ENCODE assay signal across 25 cellular contexts in genomic region chr1:33123266-33123665, GRCh38.
"Had no signal": no experiment of that assay in that cellular context is flagged by ENCODE, and none has a peak within 500 bp of the region (broad histone marks: within the 10 kb centered on the region; RNA-seq: fewer than 3 reads in every experiment).

No MANE protein-coding gene starts in this region.

- H3K4me3 ChIP-seq: heart left ventricle, mucosa of descending colon, neural progenitor cell, ovary, right atrium auricular region, sigmoid colon, skin epidermis, stomach, thyroid gland had no signal

- H3K27ac ChIP-seq: heart left ventricle, neural progenitor cell, ovary, right atrium auricular region, sigmoid colon, stomach, thyroid gland had no signal

- H3K9me3 ChIP-seq: heart left ventricle, mucosa of descending colon, ovary, right atrium auricular region, sigmoid colon, stomach, thyroid gland had no signal

- ATAC-seq: effector memory CD8-positive, alpha-beta T cell; heart left ventricle; left lobe of liver; mucosa of descending colon; naive thymus-derived CD8-positive, alpha-beta T cell had no signal

- H3K4me3 Mint-ChIP-seq: dendritic cell treated with granulocyte-macrophage colony-stimulating factor and Interleukin-4, amounts not matched to agents 40 ng/mL and 50 ng/mL, for 4 days; effector memory CD8-positive, alpha-beta T cell; neural progenitor cell; type B pancreatic cell had no signal

- H3K36me3 ChIP-seq: neural progenitor cell, ovary, right atrium auricular region, sigmoid colon, stomach, thyroid gland had no signal

- H3K27me3 Mint-ChIP-seq: effector memory CD8-positive, alpha-beta T cell; naive thymus-derived CD8-positive, alpha-beta T cell had no signal

- H3K9me3 Mint-ChIP-seq: effector memory CD8-positive, alpha-beta T cell; naive thymus-derived CD8-positive, alpha-beta T cell had no signal

- H3K27ac Mint-ChIP-seq: dendritic cell treated with granulocyte-macrophage colony-stimulating factor and Interleukin-4, amounts not matched to agents 40 ng/mL and 50 ng/mL, for 4 days; neural progenitor cell; type B pancreatic cell had no signal

- DNase-seq: effector memory CD8-positive, alpha-beta T cell; erythroblast; foreskin melanocyte; heart left ventricle; hippocampal formation; mammary epithelial cell; mucosa of descending colon; naive thymus-derived CD8-positive, alpha-beta T cell; nucleus accumbens; ovary; sigmoid colon; stimulated activated CD4-positive, alpha-beta T cell treated with anti-CD3 and anti-CD28 coated beads, Interleukin-2, amount 100 ng/mL, for 24 hours; stimulated activated CD4-positive, alpha-beta T cell treated with anti-CD3 and anti-CD28 coated beads, Interleukin-4, amount 100 ng/mL, for 4 hours; stimulated activated naive CD4-positive, alpha-beta T cell; stomach; substantia nigra; thyroid gland had no signal

- H3K4me1 ChIP-seq: neural progenitor cell had no signal

- H3K36me3 Mint-ChIP-seq: neural progenitor cell had no signal

- H3K27me3 ChIP-seq: heart left ventricle, neural progenitor cell, ovary, right atrium auricular region, sigmoid colon, thyroid gland had no signal

- FAIRE-seq: islet of Langerhans, urothelium cell line had no signal
